In genomic region chr18:36697905-36698304, GRCh38 we compare ENCODE assay signal across 17 cellular contexts.
DNase-seq lines count a peak whose midpoint lies in the region; ATAC-seq, FAIRE-seq and TF ChIP-seq lines count a peak whose summit lies in the region.
"Had no signal": no experiment of that assay in that cellular context is flagged by ENCODE, and none has a peak within 500 bp of the region (broad histone marks: within the 10 kb centered on the region; RNA-seq: fewer than 3 reads in every experiment).

No MANE protein-coding gene starts in this region.

- CTCF ChIA-PET in CD4-positive, alpha-beta memory T cell (lab: Charles Lee; ENCODE audit: partially characterized antibody) = interaction anchor here (1.0 to 1.5 kb wide), 2 partner anchors 10 to 11 kb away, joined by 3 to 6 read pairs; no protein-coding TSS in a partner anchor

- intact Hi-C loops in CD4-positive, alpha-beta memory T cell (cut with micrococcal nuclease) = no loop called here

- H3K9me3 Mint-ChIP-seq in CD4-positive, alpha-beta memory T cell = no peaks in the 10 kb centered on the region
- no peaks in the 10 kb centered on the region for H3K9me3 Mint-ChIP-seq in type B pancreatic cell
- no peaks in the 10 kb centered on the region for H3K9me3 Mint-ChIP-seq in stimulated activated memory B cell treated with anti-CD40 and anti-IgM and Interleukin-4, amounts not matched to agents 10 μg/mL and 1 μg/mL and 100 μg/mL, for 72 hours
- H3K9me3 Mint-ChIP-seq: activated CD4-positive, alpha-beta memory T cell treated with anti-CD3 and anti-CD28 coated beads for 36 hours had no signal

- peaks cover 0 to 4% of the 10 kb centered on the region in 2 donors for H3K27me3 Mint-ChIP-seq in CD4-positive, alpha-beta memory T cell
- peaks cover 10% of the 10 kb centered on the region for H3K27me3 Mint-ChIP-seq in type B pancreatic cell
- peaks cover 8% of the 10 kb centered on the region for H3K27me3 Mint-ChIP-seq in stimulated activated memory B cell treated with anti-CD40 and anti-IgM and Interleukin-4, amounts not matched to agents 10 μg/mL and 1 μg/mL and 100 μg/mL, for 72 hours

- H3K9me3 ChIP-seq in CD4-positive, alpha-beta memory T cell (ENCODE audit: control insufficient read depth in 1 of 2, low read length in 2 of 2) = no peaks in the 10 kb centered on the region
- H3K9me3 ChIP-seq: BLaER1, mucosa of descending colon, uterus had no signal

- no peaks in the 10 kb centered on the region for H3K27me3 ChIP-seq in bronchial epithelial cell (ENCODE audit: control insufficient read depth, insufficient read depth, low read length)
- H3K27me3 ChIP-seq in CD4-positive, alpha-beta memory T cell (ENCODE audit: insufficient read depth, low read length) = no peaks in the 10 kb centered on the region
- H3K27me3 ChIP-seq: BLaER1, uterus had no signal

- no peaks in the 10 kb centered on the region for H3K36me3 ChIP-seq in bronchial epithelial cell (ENCODE audit: control insufficient read depth, insufficient read depth, low read length)
- H3K36me3 ChIP-seq in CD4-positive, alpha-beta memory T cell (ENCODE audit: insufficient read depth, low read length) = no peaks in the 10 kb centered on the region
- H3K36me3 ChIP-seq: BLaER1, uterus had no signal

- H3K27ac Mint-ChIP-seq in CD4-positive, alpha-beta memory T cell = no peak overlapping the region
- H3K27ac Mint-ChIP-seq in type B pancreatic cell = no peak overlapping the region
- no peak overlapping the region for H3K27ac Mint-ChIP-seq in stimulated activated memory B cell treated with anti-CD40 and anti-IgM and Interleukin-4, amounts not matched to agents 10 μg/mL and 1 μg/mL and 100 μg/mL, for 72 hours
- H3K27ac Mint-ChIP-seq: activated CD4-positive, alpha-beta memory T cell treated with anti-CD3 and anti-CD28 coated beads for 36 hours had no signal

- H3K36me3 Mint-ChIP-seq in CD4-positive, alpha-beta memory T cell = no peaks in the 10 kb centered on the region
- H3K36me3 Mint-ChIP-seq in type B pancreatic cell = no peaks in the 10 kb centered on the region
- H3K36me3 Mint-ChIP-seq in stimulated activated memory B cell treated with anti-CD40 and anti-IgM and Interleukin-4, amounts not matched to agents 10 μg/mL and 1 μg/mL and 100 μg/mL, for 72 hours = no peaks in the 10 kb centered on the region
- H3K36me3 Mint-ChIP-seq: activated CD4-positive, alpha-beta memory T cell treated with anti-CD3 and anti-CD28 coated beads for 36 hours had no signal

- H3K4me1 Mint-ChIP-seq in CD4-positive, alpha-beta memory T cell = no peaks in the 10 kb centered on the region
- no peaks in the 10 kb centered on the region for H3K4me1 Mint-ChIP-seq in type B pancreatic cell (ENCODE audit: unreplicated experiment)
- H3K4me1 Mint-ChIP-seq in stimulated activated memory B cell treated with anti-CD40 and anti-IgM and Interleukin-4, amounts not matched to agents 10 μg/mL and 1 μg/mL and 100 μg/mL, for 72 hours = no peaks in the 10 kb centered on the region

- ATAC-seq in HG03045 (IDR thresholded peaks at IDR 0.05; ENCODE audit: unreplicated experiment) = no peak
- no peak for ATAC-seq in stimulated activated memory B cell treated with anti-CD40 and anti-IgM and Interleukin-4, amounts not matched to agents 10 μg/mL and 1 μg/mL and 100 μg/mL, for 72 hours
- ATAC-seq: HepG2, mucosa of descending colon, Right ventricle myocardium inferior had no signal

- FAIRE-seq in bronchial epithelial cell (lab: Jason Lieb, UNC) = peak; percentile 98
- FAIRE-seq: HepG2 had no signal

- POLR2A ChIA-PET in CD4-positive, alpha-beta memory T cell (lab: Charles Lee; ENCODE audit: partially characterized antibody) = no interaction called here

- TF ChIP-seq CTCF in AG10803 (conservative IDR thresholded peaks at IDR 0.05; ENCODE audit: low read length) = no peak
- TF ChIP-seq CTCF in bronchial epithelial cell (IDR thresholded peaks at IDR 0.05; ENCODE audit: insufficient read depth, low read length, severe bottlenecking) = no peak
- no peak for TF ChIP-seq CTCF in type B pancreatic cell (conservative IDR thresholded peaks at IDR 0.05)

- peak; percentile 94 for DNase-seq in AG10803 (ENCODE audit: low read depth)
- DNase-seq in LoVo (ENCODE audit: low spot score) = peak; percentile 28
- peak; percentile 94 for DNase-seq in bronchial epithelial cell (ENCODE audit: low read depth)
- peak; percentile 81 for DNase-seq in kidney tubule cell (ENCODE audit: low spot score)
- DNase-seq in CD4-positive, alpha-beta memory T cell = no peak
- DNase-seq in type B pancreatic cell (ENCODE audit: extremely low spot score, unreplicated experiment) = no peak
- DNase-seq: activated CD4-positive, alpha-beta memory T cell treated with anti-CD3 and anti-CD28 coated beads for 36 hours; activated effector memory CD4-positive, alpha-beta T cell treated with Interleukin-2 at 50 U/mL for 16 hours; GDM1; mucosa of descending colon; stimulated activated CD4-positive, alpha-beta T cell treated with anti-CD3 and anti-CD28 coated beads, Interleukin-2, amount 100 ng/mL, for 48 hours; uterus had no signal

- H3K4me3 ChIP-seq in AG10803 (ENCODE audit: low read length) (no peak overlapping the region), bronchial epithelial cell (ENCODE audit: low read depth, low read length) (no peak overlapping the region)
- H3K4me3 ChIP-seq in CD4-positive, alpha-beta memory T cell (ENCODE audit: low read length in 2 of 2) = no peak overlapping the region
- H3K4me3 ChIP-seq: BLaER1, mucosa of descending colon, uterus had no signal

- H3K4me1 ChIP-seq in CD4-positive, alpha-beta memory T cell (ENCODE audit: insufficient read depth, low read length) = no peaks in the 10 kb centered on the region
- H3K4me1 ChIP-seq: BLaER1 had no signal

- H3K4me3 Mint-ChIP-seq in CD4-positive, alpha-beta memory T cell = no peak overlapping the region
- H3K4me3 Mint-ChIP-seq in type B pancreatic cell = no peak overlapping the region
- H3K4me3 Mint-ChIP-seq in stimulated activated memory B cell treated with anti-CD40 and anti-IgM and Interleukin-4, amounts not matched to agents 10 μg/mL and 1 μg/mL and 100 μg/mL, for 72 hours = no peak overlapping the region
- H3K4me3 Mint-ChIP-seq: activated CD4-positive, alpha-beta memory T cell treated with anti-CD3 and anti-CD28 coated beads for 36 hours had no signal

- no peak overlapping the region for H3K27ac ChIP-seq in CD4-positive, alpha-beta memory T cell (ENCODE audit: low read depth, low read length)
- H3K27ac ChIP-seq: BLaER1, uterus had no signal

Comparison
In these comparisons a context has a peak if more than half of its experiments do, and no peak if none do; other contexts are left out.
1. DNase-seq: peak in AG10803 (single experiment), LoVo (single experiment), bronchial epithelial cell (single experiment) and kidney tubule cell (single experiment); none in CD4-positive, alpha-beta memory T cell (0 of 5) and type B pancreatic cell (single experiment).